Comparison of ENCODE assay signal across 15 cellular contexts in genomic region chrX:66019310-66019652, GRCh38. TPM values are rescaled to one million over a fixed set of nuclear protein-coding genes. Genes with fewer than 3 reads are reported as not detected.
"Had no signal": no experiment of that assay in that cellular context is flagged by ENCODE, and none has a peak within 500 bp of the region (broad histone marks: within the 10 kb centered on the region; RNA-seq: fewer than 3 reads in every experiment).

No MANE protein-coding gene starts in this region.

- H3K36me3 ChIP-seq: brain microvascular endothelial cell, esophagus muscularis mucosa, ovary, WERI-Rb-1 had no signal

- H3K36me3 Mint-ChIP-seq: activated naive CD4-positive, alpha-beta T cell treated with anti-CD3 and anti-CD28 coated beads, Interleukin-2, amount 50 U/mL, for 24 hours had no signal

- H3K4me1 Mint-ChIP-seq: neural crest cell had no signal

- H3K27ac ChIP-seq: brain microvascular endothelial cell, esophagus muscularis mucosa, ovary, WERI-Rb-1 had no signal

- H3K27me3 Mint-ChIP-seq: activated naive CD4-positive, alpha-beta T cell treated with anti-CD3 and anti-CD28 coated beads, Interleukin-2, amount 50 U/mL, for 24 hours had no signal

- H3K4me3 Mint-ChIP-seq: activated naive CD4-positive, alpha-beta T cell treated with anti-CD3 and anti-CD28 coated beads, Interleukin-2, amount 50 U/mL, for 24 hours; neural crest cell had no signal

- H3K4me1 ChIP-seq: esophagus muscularis mucosa had no signal

- H3K9me3 Mint-ChIP-seq: activated naive CD4-positive, alpha-beta T cell treated with anti-CD3 and anti-CD28 coated beads, Interleukin-2, amount 50 U/mL, for 24 hours had no signal

- H3K27ac Mint-ChIP-seq: activated naive CD4-positive, alpha-beta T cell treated with anti-CD3 and anti-CD28 coated beads, Interleukin-2, amount 50 U/mL, for 24 hours had no signal

- H3K4me3 ChIP-seq: esophagus muscularis mucosa, ovary had no signal

- FAIRE-seq: urothelium cell line had no signal

- ATAC-seq: left cardiac atrium had no signal

- DNase-seq: activated CD4-positive, alpha-beta T cell treated with anti-CD3 and anti-CD28 coated beads for 4 hours; activated effector memory CD4-positive, alpha-beta T cell treated with Interleukin-2 at 50 U/mL for 16 hours; brain microvascular endothelial cell; glutamatergic neuron; left cardiac atrium; ovary; stimulated activated CD4-positive, alpha-beta T cell treated with anti-CD3 and anti-CD28 coated beads, Interleukin-4, amount 100 ng/mL, for 1 hour; SW 1271; WERI-Rb-1 had no signal

- H3K9me3 ChIP-seq: esophagus muscularis mucosa, ovary had no signal

- H3K27me3 ChIP-seq: brain microvascular endothelial cell, ovary had no signal

RNA-seq across cellular contexts. Expression of gene VSIG4, which starts 20.6 kb away (rescaled TPM):
- total RNA-seq: fibroblast of villous mesenchyme, lung microvascular endothelial cell, neural crest cell had no signal
